Comparison of ENCODE assay signal across 6 cellular contexts in genomic region chr22:38699784-38700183, GRCh38. TPM values are rescaled to one million over a fixed set of nuclear protein-coding genes. Genes with fewer than 3 reads are reported as not detected.
DNase-seq lines count a peak whose midpoint lies in the region; ATAC-seq and TF ChIP-seq lines count a peak whose summit lies in the region.

No MANE protein-coding gene starts in this region.

- no peaks in the 10 kb centered on the region for H3K36me3 ChIP-seq in PC-3 (ENCODE audit: low read depth, low read length)
- H3K36me3 ChIP-seq in thoracic aorta = no peaks in the 10 kb centered on the region

- no peaks in the 10 kb centered on the region for H3K9me2 ChIP-seq in PC-3 (replicated peaks; ENCODE audit: low read length)

- intact Hi-C loops in PC-3 (cut with micrococcal nuclease) = no loop called here

- H3K4me3 ChIP-seq in AG04450 (ENCODE audit: low read depth, low read length) (peak overlapping the region; percentile 85), PC-3 (ENCODE audit: low read length) (peak overlapping the region; percentile 85), thoracic aorta (peak overlapping the region; percentile 91)

- 0 out of 2 replicates have a peak, but pooled peaks have one; percentile 24 for TF ChIP-seq CTCF in AG04450 (IDR thresholded peaks at IDR 0.05; ENCODE audit: low read depth, low read length)
- no peak for TF ChIP-seq CTCF in PC-3 (conservative IDR thresholded peaks at IDR 0.05; ENCODE audit: low read depth, low read length)
- TF ChIP-seq CTCF in thoracic aorta (IDR thresholded peaks at IDR 0.05) = no peak

- H3K27ac ChIP-seq in AG04450 (ENCODE audit: low read depth, low read length) (peak overlapping the region; percentile 31), PC-3 (ENCODE audit: low read length) (peak overlapping the region; percentile 76), thoracic aorta (peak overlapping the region; percentile 96)

- no peaks in the 10 kb centered on the region for H3K27me3 ChIP-seq in AG04450 (ENCODE audit: control insufficient read depth, insufficient read depth, low read length)
- no peaks in the 10 kb centered on the region for H3K27me3 ChIP-seq in PC-3 (ENCODE audit: low read length)
- H3K27me3 ChIP-seq in thoracic aorta (replicated peaks; ENCODE audit: insufficient read depth) = no peaks in the 10 kb centered on the region

- DNase-seq in AG04450 (ENCODE audit: low read depth, low spot score) (no peak), PC-3 (peak; percentile 27), glomerular visceral epithelial cell (ENCODE audit: extremely low spot score) (peak; percentile 17), thoracic aorta (ENCODE audit: low spot score) (no peak), NCI-H1930 (lab: John Stamatoyannopoulos, UW) (no peak), HT-29 (ENCODE audit: low spot score) (no peak)

- H3F3A ChIP-seq in PC-3 (ENCODE audit: low read length, unreplicated experiment) = peaks cover 14% of the 10 kb centered on the region

- H3K9me3 ChIP-seq in AG04450 (ENCODE audit: control insufficient read depth, insufficient read depth, low read length) (no peaks in the 10 kb centered on the region), PC-3 (ENCODE audit: low read length) (no peaks in the 10 kb centered on the region), thoracic aorta (no peaks in the 10 kb centered on the region)

- POLR2A ChIA-PET in AG04450 (lab: Yijun Ruan, JAX) (interaction anchor here (0.5 to 1.1 kb wide), 5 partner anchors 14 to 301 kb away, joined by 3 to 7 read pairs (median 3); partner anchors contain the start of gene TOMM22), PC-3 (lab: Charles Lee; ENCODE audit: unreplicated experiment) (no interaction called here)

- H3K4me1 ChIP-seq in PC-3 (ENCODE audit: insufficient read depth, low read length) (peaks cover 39% of the 10 kb centered on the region), thoracic aorta (ENCODE audit: control insufficient read depth in 1 of 2, low read depth in 2 of 2) (peaks cover 33 to 61% of the 10 kb centered on the region in 2 donors)

- peaks cover 23% of the 10 kb centered on the region for H4K20me1 ChIP-seq in PC-3 (ENCODE audit: low read length)

- peaks cover 52% of the 10 kb centered on the region for H3K79me2 ChIP-seq in PC-3 (ENCODE audit: low read length)

- CTCF ChIA-PET in AG04450 (lab: Charles Lee) (interaction anchor here (1.0 to 3.9 kb wide), 2 partner anchors 18 to 25 kb away, joined by 4 to 22 read pairs; partner anchors contain the start of gene TOMM22), PC-3 (lab: Charles Lee) (no interaction called here)

- peak overlapping the region; percentile 97 for H3K9ac ChIP-seq in PC-3 (ENCODE audit: low read length)

- TSS peak; percentile 83 for BruUV-seq in PC-3 (replicated peaks; lab: Mats Ljungman, UMichigan)

- peak overlapping the region; percentile 94 for H3K4me2 ChIP-seq in PC-3 (ENCODE audit: low read length)

- no peak overlapping the region for H2AFZ ChIP-seq in PC-3 (ENCODE audit: low read length)

- ATAC-seq in PC-3 = no peak
- no peak for ATAC-seq in thoracic aorta (ENCODE audit: insufficient number of reproducible peaks, low FRiP score, low read depth)

RNA-seq across cellular contexts. Expression of gene JOSD1, which starts 1.0 kb away (rescaled TPM):
- polyA plus RNA-seq in AG04450 (2011; rRNA removed) = 29.6 and 31.8 TPM in 2 replicates
- polyA minus RNA-seq in AG04450 (2011; rRNA and poly(A)+ RNA removed) = 31.5 and 35.0 TPM in 2 replicates
- total RNA-seq in PC-3 (2014; rRNA removed) = 37.5 and 40.3 TPM in 2 replicates
- total RNA-seq in thoracic aorta = 10 to 100 TPM; 45.6 to 83.9 TPM
- total RNA-seq in HT-29 (2014; rRNA removed; shearing (Covaris generic)) = 60.5 and 79.2 TPM in 2 replicates

RNA-seq across cellular contexts. Expression of gene GTPBP1, which starts 6.0 kb away (rescaled TPM):
- 26.7 and 29.3 TPM in 2 replicates for polyA plus RNA-seq in AG04450 (2011; rRNA removed)
- 45.0 and 50.8 TPM in 2 replicates for polyA minus RNA-seq in AG04450 (2011; rRNA and poly(A)+ RNA removed)
- total RNA-seq in PC-3 (2014; rRNA removed) = 28.2 and 29.6 TPM in 2 replicates
- 10 to 100 TPM; 42.9 to 73.5 TPM for total RNA-seq in thoracic aorta
- 53.8 and 54.9 TPM in 2 replicates for total RNA-seq in HT-29 (2014; rRNA removed; shearing (Covaris generic))

RNA-seq across cellular contexts. Expression of gene TOMM22, which starts 18.0 kb away (rescaled TPM):
- 55.9 and 68.9 TPM in 2 replicates for polyA plus RNA-seq in AG04450 (2011; rRNA removed)
- 38.3 and 45.2 TPM in 2 replicates for polyA minus RNA-seq in AG04450 (2011; rRNA and poly(A)+ RNA removed)
- 68.7 and 82.3 TPM in 2 replicates for total RNA-seq in PC-3 (2014; rRNA removed)
- total RNA-seq in thoracic aorta = 10 to 100 TPM; 16.1 to 35.8 TPM
- total RNA-seq in HT-29 (2014; rRNA removed; shearing (Covaris generic)) = 46.4 and 46.5 TPM in 2 replicates

RNA-seq across cellular contexts. Expression of gene CBY1, which starts 43.3 kb away (rescaled TPM):
- polyA plus RNA-seq in AG04450 (2011; rRNA removed) = 39.7 and 43.0 TPM in 2 replicates
- 14.8 and 17.2 TPM in 2 replicates for polyA minus RNA-seq in AG04450 (2011; rRNA and poly(A)+ RNA removed)
- total RNA-seq in PC-3 (2014; rRNA removed) = 12.9 and 14.3 TPM in 2 replicates
- 10 to 100 TPM; 13.8 TPM for total RNA-seq in thoracic aorta
- 7.3 and 10.5 TPM in 2 replicates for total RNA-seq in HT-29 (2014; rRNA removed; shearing (Covaris generic))

RNA-seq across cellular contexts. Expression of gene FAM227A, which starts 43.6 kb away (rescaled TPM):
- polyA plus RNA-seq in AG04450 (2011; rRNA removed) = 1.0 and 1.4 TPM in 2 replicates
- 2.9 and 3.1 TPM in 2 replicates for polyA minus RNA-seq in AG04450 (2011; rRNA and poly(A)+ RNA removed)
- total RNA-seq in PC-3 (2014; rRNA removed) = 1.2 and 2.2 TPM in 2 replicates
- 1 to 10 TPM in 1 of 2 donors, under 1 TPM in 1; 0.71 to 1.9 TPM for total RNA-seq in thoracic aorta
- total RNA-seq in HT-29 (2014; rRNA removed; shearing (Covaris generic)) = 1.5 and 2.7 TPM in 2 replicates

Comparison
In these comparisons a context has a peak if more than half of its experiments do, and no peak if none do; other contexts are left out.
1. DNase-seq: peak in PC-3 (single experiment) and glomerular visceral epithelial cell (single experiment); none in AG04450 (single experiment), thoracic aorta (single experiment), NCI-H1930 (0 of 2) and HT-29 (single experiment).
2. H3K27ac ChIP-seq: peak in every context shown above with its lines; median percentile 96 in thoracic aorta; 76 in PC-3; 31 in AG04450.
3. Peak in every context shown above with its lines, with median percentiles within 50 percentile points of each other: H3K4me3 ChIP-seq.